Comparison of ENCODE assay signal across 7 cellular contexts in the genomic region with DNA sequence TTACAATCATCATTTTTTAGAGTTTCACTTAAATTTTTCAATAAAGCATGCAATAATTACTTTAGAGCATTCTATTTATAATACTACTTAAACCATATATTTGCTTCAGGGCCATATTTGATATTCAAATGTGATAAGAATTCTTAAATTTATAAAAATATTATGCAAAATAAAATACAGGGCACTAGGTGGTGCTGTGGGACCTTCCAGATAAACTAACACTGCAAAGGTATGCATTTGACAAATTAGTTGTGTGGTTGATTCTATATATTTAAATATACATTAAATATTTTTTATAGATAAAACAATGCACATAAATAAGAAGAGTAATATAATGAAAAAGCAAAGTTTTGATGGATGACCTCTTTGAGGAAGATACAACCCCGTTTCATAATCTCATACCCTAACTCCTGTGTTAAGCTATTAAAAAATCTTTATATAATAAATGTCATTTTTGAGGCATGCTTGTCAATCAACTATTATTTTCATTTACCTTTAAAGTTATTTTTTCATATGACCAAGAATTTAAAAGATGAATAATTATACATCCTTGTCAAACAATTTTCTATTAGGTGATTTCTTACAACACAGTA.
DNase-seq lines count a peak whose midpoint lies in the region; ATAC-seq and TF ChIP-seq lines count a peak whose summit lies in the region.

No MANE protein-coding gene starts in this region.

- H3K9ac ChIP-seq in SU-DHL-6 (ENCODE audit: low read length) (no peak overlapping the region), smooth muscle cell (ENCODE audit: low read depth) (no peak overlapping the region)

- no peaks in the 10 kb centered on the region for H3K9me2 ChIP-seq in SU-DHL-6 (replicated peaks; ENCODE audit: insufficient read depth, low read length)

- no peaks in the 10 kb centered on the region for H3K36me3 ChIP-seq in H7 (replicated peaks; ENCODE audit: control insufficient read depth, insufficient read depth, low read length)
- no peaks in the 10 kb centered on the region for H3K36me3 ChIP-seq in SU-DHL-6 (ENCODE audit: low read length)
- no peaks in the 10 kb centered on the region for H3K36me3 ChIP-seq in esophagus squamous epithelium
- no peaks in the 10 kb centered on the region for H3K36me3 ChIP-seq in smooth muscle cell (ENCODE audit: low read depth)

- no peaks in the 10 kb centered on the region for H3K27me3 ChIP-seq in H7 (ENCODE audit: control insufficient read depth, insufficient read depth, low read length)
- H3K27me3 ChIP-seq in SU-DHL-6 (ENCODE audit: low read length) = no peaks in the 10 kb centered on the region
- H3K27me3 ChIP-seq in esophagus squamous epithelium = no peaks in the 10 kb centered on the region
- H3K27me3 ChIP-seq in smooth muscle cell (ENCODE audit: low read depth) = no peaks in the 10 kb centered on the region

- H4K20me1 ChIP-seq in SU-DHL-6 (ENCODE audit: low read depth, low read length) (no peaks in the 10 kb centered on the region), smooth muscle cell (ENCODE audit: low read depth) (peaks cover 51% of the 10 kb centered on the region)

- H3K9me3 ChIP-seq in SU-DHL-6 (ENCODE audit: insufficient read depth, low read length) (no peaks in the 10 kb centered on the region), esophagus squamous epithelium (no peaks in the 10 kb centered on the region), smooth muscle cell (replicated peaks; ENCODE audit: low read depth) (no peaks in the 10 kb centered on the region)

- ATAC-seq in GM21528 (IDR thresholded peaks at IDR 0.05; ENCODE audit: low FRiP score, unreplicated experiment) = no peak
- ATAC-seq in GM19328 (IDR thresholded peaks at IDR 0.05; ENCODE audit: unreplicated experiment) = no peak

- no peaks in the 10 kb centered on the region for H3K79me2 ChIP-seq in SU-DHL-6 (ENCODE audit: insufficient read depth, low read length)
- no peaks in the 10 kb centered on the region for H3K79me2 ChIP-seq in smooth muscle cell (ENCODE audit: low read depth)

- no peak for TF ChIP-seq POLR2A in esophagus squamous epithelium (IDR thresholded peaks at IDR 0.05)

- H3K4me2 ChIP-seq in SU-DHL-6 (ENCODE audit: low read depth, low read length, poor library complexity, severe bottlenecking) (no peak overlapping the region), smooth muscle cell (no peak overlapping the region)

- TF ChIP-seq CTCF in SU-DHL-6 (IDR thresholded peaks at IDR 0.05; ENCODE audit: insufficient read depth, low read length, poor library complexity, severe bottlenecking) (peak; percentile 53), esophagus squamous epithelium (IDR thresholded peaks at IDR 0.05) (peak; percentile 17 to 66 (median 40)), smooth muscle cell (IDR thresholded peaks at IDR 0.05; ENCODE audit: borderline replicate concordance, insufficient read depth, poor library complexity, severe bottlenecking) (peak; percentile 68)

- H3K4me3 ChIP-seq in H7 (ENCODE audit: insufficient read depth, low read depth, low read length) = no peak overlapping the region
- H3K4me3 ChIP-seq in SU-DHL-6 (ENCODE audit: insufficient read depth, low read length, poor library complexity, severe bottlenecking) = no peak overlapping the region
- H3K4me3 ChIP-seq in esophagus squamous epithelium = no peak overlapping the region
- H3K4me3 ChIP-seq in smooth muscle cell = no peak overlapping the region

- H3F3A ChIP-seq in SU-DHL-6 (ENCODE audit: insufficient read depth) (no peaks in the 10 kb centered on the region; the same call in 1 of the 2 replicates), smooth muscle cell (ENCODE audit: low read depth) (no peaks in the 10 kb centered on the region)

- H3K4me1 ChIP-seq in esophagus squamous epithelium = no peaks in the 10 kb centered on the region
- H3K4me1 ChIP-seq in smooth muscle cell (ENCODE audit: low read depth) = no peaks in the 10 kb centered on the region

- intact Hi-C loops in esophagus squamous epithelium (cut with DNase I) = loop anchor here (10.0 kb wide), 1 partner anchor 572 kb away; no protein-coding TSS in a partner anchor

- DNase-seq in COLO829 (ENCODE audit: low spot score) = peak; percentile 33
- peak; percentile 11 for DNase-seq in H7
- no peak for DNase-seq in esophagus squamous epithelium (lab: John Stamatoyannopoulos, UW)
- DNase-seq in smooth muscle cell (lab: John Stamatoyannopoulos, UW; ENCODE audit: unreplicated experiment) = no peak

- WGBS in esophagus squamous epithelium, 2 donors = 77 to 86% methylated on average over 1 of the region's 1 CpG
- 93% methylated on average over 1 of the region's 1 CpG for WGBS in smooth muscle cell (ENCODE audit: low lambda C conversion rate)

- no peak overlapping the region for H3K27ac ChIP-seq in SU-DHL-6 (ENCODE audit: low read depth, low read length)
- no peak overlapping the region for H3K27ac ChIP-seq in esophagus squamous epithelium
- H3K27ac ChIP-seq in smooth muscle cell (ENCODE audit: low read depth) = no peak overlapping the region

- H2AFZ ChIP-seq in SU-DHL-6 (ENCODE audit: low read depth, low read length, severe bottlenecking) (no peak overlapping the region), smooth muscle cell (ENCODE audit: low read depth) (no peak overlapping the region)

Comparison
In these comparisons a context has a peak if more than half of its experiments do, and no peak if none do; other contexts are left out.
1. DNase-seq: peak in COLO829 (single experiment) and H7 (single experiment); none in esophagus squamous epithelium (single experiment) and smooth muscle cell (single experiment).
2. Peak in every context shown above with its lines, with median percentiles within 50 percentile points of each other: CTCF ChIP-seq.